Comparison of ENCODE assay signal across 8 cellular contexts in genomic region chr6:75602897-75603395, GRCh38. TPM values are rescaled to one million over a fixed set of nuclear protein-coding genes. Genes with fewer than 3 reads are reported as not detected.
DNase-seq lines count a peak whose midpoint lies in the region; ATAC-seq lines count a peak whose summit lies in the region.

No MANE protein-coding gene starts in this region.

- peaks cover 23% of the 10 kb centered on the region for H3K36me3 Mint-ChIP-seq in activated naive CD4-positive, alpha-beta T cell treated with anti-CD3 and anti-CD28 coated beads, Interleukin-2, amount 10 ng/mL, durations not matched to agents 7 days and 5 days
- H3K36me3 Mint-ChIP-seq in T-cell, result no peaks in the 10 kb centered on the region

- no peaks in the 10 kb centered on the region for H3K27me3 Mint-ChIP-seq in activated naive CD4-positive, alpha-beta T cell treated with anti-CD3 and anti-CD28 coated beads, Interleukin-2, amount 10 ng/mL, durations not matched to agents 7 days and 5 days
- no peaks in the 10 kb centered on the region for H3K27me3 Mint-ChIP-seq in T-cell

- DNase-seq in activated naive CD4-positive, alpha-beta T cell treated with anti-CD3 and anti-CD28 coated beads, Interleukin-2, amount 10 ng/mL, durations not matched to agents 7 days and 5 days, result no peak
- DNase-seq in activated naive CD4-positive, alpha-beta T cell treated with anti-CD3 and anti-CD28 coated beads, Interleukin-2, amount 50 U/mL, for 16 hours, result no peak
- no peak for DNase-seq in T-cell
- DNase-seq in foreskin melanocyte, result peak; percentile 7
- no peak for DNase-seq in skeletal muscle cell (ENCODE audit: low read depth)
- no peak for DNase-seq in ureter (ENCODE audit: low spot score)
- no peak for DNase-seq in GF-D8 (lab: John Stamatoyannopoulos, UW)

- peak; percentile 27 for ATAC-seq in HG02885 (IDR thresholded peaks at IDR 0.05; ENCODE audit: poor library complexity, unreplicated experiment)
- peak in 1 of 4 experiments; percentile 2 for ATAC-seq in T-cell (replicated peaks in 1 of 4)

- H3K4me1 Mint-ChIP-seq in activated naive CD4-positive, alpha-beta T cell treated with anti-CD3 and anti-CD28 coated beads, Interleukin-2, amount 10 ng/mL, durations not matched to agents 7 days and 5 days, result peaks cover 55% of the 10 kb centered on the region
- peaks cover 74 to 82% (median 77%) of the 10 kb centered on the region in 3 donors for H3K4me1 Mint-ChIP-seq in T-cell

- H3K9me3 Mint-ChIP-seq in activated naive CD4-positive, alpha-beta T cell treated with anti-CD3 and anti-CD28 coated beads, Interleukin-2, amount 10 ng/mL, durations not matched to agents 7 days and 5 days, result no peaks in the 10 kb centered on the region
- H3K9me3 Mint-ChIP-seq in T-cell, result no peaks in the 10 kb centered on the region

- CTCF ChIA-PET in activated naive CD4-positive, alpha-beta T cell treated with anti-CD3 and anti-CD28 coated beads, Interleukin-2, amount 10 ng/mL, durations not matched to agents 7 days and 5 days (lab: Charles Lee), result interaction anchor here (1.2 kb wide), 1 partner anchor 10 kb away, joined by 5 read pairs; no protein-coding TSS in a partner anchor
- CTCF ChIA-PET in T-cell (lab: Charles Lee), result interaction anchor here (0.6 to 0.9 kb wide), 3 partner anchors 15 to 394 kb away, joined by 3 to 4 read pairs (median 4); no protein-coding TSS in a partner anchor

- peak overlapping the region; percentile 97 for H3K4me3 Mint-ChIP-seq in activated naive CD4-positive, alpha-beta T cell treated with anti-CD3 and anti-CD28 coated beads, Interleukin-2, amount 10 ng/mL, durations not matched to agents 7 days and 5 days
- H3K4me3 Mint-ChIP-seq in T-cell, result peak overlapping the region; percentile 95 to 99 (median 98)

- H3K4me3 ChIP-seq in skeletal muscle cell (ENCODE audit: low read depth, low read length), result peak overlapping the region; percentile 74

- H3K27ac Mint-ChIP-seq in activated naive CD4-positive, alpha-beta T cell treated with anti-CD3 and anti-CD28 coated beads, Interleukin-2, amount 10 ng/mL, durations not matched to agents 7 days and 5 days, result peak overlapping the region; percentile 94
- H3K27ac Mint-ChIP-seq in T-cell, result peak overlapping the region; percentile 92 to 96

- POLR2A ChIA-PET in T-cell (lab: Charles Lee), result interaction anchor here (0.6 to 1.2 kb wide), 3 partner anchors 10 to 359 kb away, joined by 3 to 4 read pairs (median 3); partner anchors contain the start of gene COX7A2 (in 1 of the 2)

RNA-seq across cellular contexts. Expression of gene SENP6, which starts 1.3 kb away (rescaled TPM):
- total RNA-seq in T-cell (100 to 1,000 TPM; 103 to 119 (median 111) TPM), ureter (173 TPM)
